Comparison of ENCODE assay signal across 8 cellular contexts in the genomic region with DNA sequence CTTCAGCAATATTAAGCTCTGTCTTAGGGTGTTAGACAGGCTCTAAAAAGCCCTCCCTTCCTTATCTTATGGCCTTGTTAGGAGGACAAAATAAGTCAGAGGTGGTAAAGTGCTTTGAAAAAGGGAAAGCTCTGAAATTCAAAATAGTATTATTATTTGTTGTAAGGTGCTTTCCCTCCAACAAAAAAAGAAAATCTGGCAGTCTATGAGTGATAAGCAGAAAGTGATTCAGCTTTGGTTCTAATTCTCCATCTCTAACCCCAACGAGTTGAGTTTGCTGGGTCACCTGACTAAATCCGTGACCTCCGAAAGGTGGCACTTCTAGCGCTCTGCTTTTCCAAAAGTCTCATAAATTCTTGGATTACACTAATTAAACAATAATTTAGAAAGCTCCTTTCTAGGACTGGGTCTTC.
DNase-seq lines count a peak whose midpoint lies in the region; ATAC-seq and TF ChIP-seq lines count a peak whose summit lies in the region.
"Not testable (repeated sequence)": the region's sequence is repeated elsewhere in the genome, so short reads cannot be mapped to it uniquely, and the experiment has no call there.

No MANE protein-coding gene starts in this region.

- not testable (repeated sequence) for H3K9me3 Mint-ChIP-seq in CD8-positive, alpha-beta T cell; T-helper 2 cell treated with Interferon-gamma antibody and Interleukin-4, amounts not matched to agents 5 μg/mL and 100 μg/mL, for 36 hours; activated T-cell treated with anti-CD3 and anti-CD28 coated beads, Interleukin-2, amount 50 U/mL, for 24 hours; activated naive CD4-positive, alpha-beta T cell treated with anti-CD3 and anti-CD28 coated beads, Interleukin-2, amount 10 ng/mL, durations not matched to agents 7 days and 5 days; memory B cell; stimulated activated memory B cell treated with anti-CD40 and anti-IgM and Interleukin-4, amounts not matched to agents 10 μg/mL and 1 μg/mL and 100 μg/mL, for 72 hours

- not testable (repeated sequence) for DNase-seq in CD8-positive, alpha-beta T cell; activated naive CD4-positive, alpha-beta T cell treated with anti-CD3 and anti-CD28 coated beads, Interleukin-2, amount 10 ng/mL, durations not matched to agents 7 days and 5 days; memory B cell (ENCODE audit: low spot score in 2 of 2)
- peak; percentile 51 for DNase-seq in T-helper 2 cell treated with Interferon-gamma antibody and Interleukin-4, amounts not matched to agents 5 μg/mL and 100 μg/mL, for 36 hours (ENCODE audit: low spot score)
- peak; percentile 59 for DNase-seq in activated T-cell treated with anti-CD3 and anti-CD28 coated beads, Interleukin-2, amount 50 U/mL, for 24 hours

- not testable (repeated sequence) for TF ChIP-seq CTCF in CD8-positive, alpha-beta T cell (IDR thresholded peaks at IDR 0.05)

- intact Hi-C loops in CD8-positive, alpha-beta T cell (cut with DNase I, micrococcal nuclease): not testable (repeated sequence)

- not testable (repeated sequence) for H3K36me3 ChIP-seq in CD8-positive, alpha-beta T cell (ENCODE audit: insufficient read depth, low read length)

- POLR2A ChIA-PET in CD8-positive, alpha-beta T cell (lab: Charles Lee): not testable (repeated sequence)

- not testable (repeated sequence) for H3K27me3 ChIP-seq in CD8-positive, alpha-beta T cell (ENCODE audit: insufficient read depth, low read length)

- H3K27ac ChIP-seq in CD8-positive, alpha-beta T cell (ENCODE audit: low read depth, low read length): not testable (repeated sequence)

- not testable (repeated sequence) for H3K36me3 Mint-ChIP-seq in CD8-positive, alpha-beta T cell; memory B cell; stimulated activated memory B cell treated with anti-CD40 and anti-IgM and Interleukin-4, amounts not matched to agents 10 μg/mL and 1 μg/mL and 100 μg/mL, for 72 hours
- peaks cover 15% of the 10 kb centered on the region for H3K36me3 Mint-ChIP-seq in T-helper 2 cell treated with Interferon-gamma antibody and Interleukin-4, amounts not matched to agents 5 μg/mL and 100 μg/mL, for 36 hours (ENCODE audit: low read depth)
- peaks cover 24% of the 10 kb centered on the region for H3K36me3 Mint-ChIP-seq in activated T-cell treated with anti-CD3 and anti-CD28 coated beads, Interleukin-2, amount 50 U/mL, for 24 hours (ENCODE audit: low read depth)
- peaks cover 18% of the 10 kb centered on the region for H3K36me3 Mint-ChIP-seq in activated naive CD4-positive, alpha-beta T cell treated with anti-CD3 and anti-CD28 coated beads, Interleukin-2, amount 10 ng/mL, durations not matched to agents 7 days and 5 days

- peak overlapping the region; percentile 27 for H3K27ac Mint-ChIP-seq in CD8-positive, alpha-beta T cell
- peak overlapping the region; percentile 49 for H3K27ac Mint-ChIP-seq in T-helper 2 cell treated with Interferon-gamma antibody and Interleukin-4, amounts not matched to agents 5 μg/mL and 100 μg/mL, for 36 hours
- H3K27ac Mint-ChIP-seq in activated T-cell treated with anti-CD3 and anti-CD28 coated beads, Interleukin-2, amount 50 U/mL, for 24 hours: peak overlapping the region; percentile 67
- H3K27ac Mint-ChIP-seq in activated naive CD4-positive, alpha-beta T cell treated with anti-CD3 and anti-CD28 coated beads, Interleukin-2, amount 10 ng/mL, durations not matched to agents 7 days and 5 days: peak overlapping the region; percentile 78
- peak overlapping the region; percentile 73 for H3K27ac Mint-ChIP-seq in memory B cell
- peak overlapping the region; percentile 80 for H3K27ac Mint-ChIP-seq in stimulated activated memory B cell treated with anti-CD40 and anti-IgM and Interleukin-4, amounts not matched to agents 10 μg/mL and 1 μg/mL and 100 μg/mL, for 72 hours

- H3K4me3 ChIP-seq in CD8-positive, alpha-beta T cell (ENCODE audit: low read depth, low read length): not testable (repeated sequence)

- H3K9me3 ChIP-seq in CD8-positive, alpha-beta T cell (ENCODE audit: low read length): not testable (repeated sequence)

- H3K4me3 Mint-ChIP-seq in CD8-positive, alpha-beta T cell; T-helper 2 cell treated with Interferon-gamma antibody and Interleukin-4, amounts not matched to agents 5 μg/mL and 100 μg/mL, for 36 hours; activated T-cell treated with anti-CD3 and anti-CD28 coated beads, Interleukin-2, amount 50 U/mL, for 24 hours; activated naive CD4-positive, alpha-beta T cell treated with anti-CD3 and anti-CD28 coated beads, Interleukin-2, amount 10 ng/mL, durations not matched to agents 7 days and 5 days; memory B cell; stimulated activated memory B cell treated with anti-CD40 and anti-IgM and Interleukin-4, amounts not matched to agents 10 μg/mL and 1 μg/mL and 100 μg/mL, for 72 hours: not testable (repeated sequence)

- H3K4me1 Mint-ChIP-seq in CD8-positive, alpha-beta T cell (ENCODE audit: low read depth): peaks cover 11% of the 10 kb centered on the region
- H3K4me1 Mint-ChIP-seq in T-helper 2 cell treated with Interferon-gamma antibody and Interleukin-4, amounts not matched to agents 5 μg/mL and 100 μg/mL, for 36 hours (ENCODE audit: low read depth): peaks cover 10% of the 10 kb centered on the region
- H3K4me1 Mint-ChIP-seq in activated T-cell treated with anti-CD3 and anti-CD28 coated beads, Interleukin-2, amount 50 U/mL, for 24 hours (ENCODE audit: low read depth): peaks cover 38% of the 10 kb centered on the region
- H3K4me1 Mint-ChIP-seq in activated naive CD4-positive, alpha-beta T cell treated with anti-CD3 and anti-CD28 coated beads, Interleukin-2, amount 10 ng/mL, durations not matched to agents 7 days and 5 days: peaks cover 33% of the 10 kb centered on the region
- H3K4me1 Mint-ChIP-seq in memory B cell: peaks cover 14% of the 10 kb centered on the region
- peaks cover 31% of the 10 kb centered on the region for H3K4me1 Mint-ChIP-seq in stimulated activated memory B cell treated with anti-CD40 and anti-IgM and Interleukin-4, amounts not matched to agents 10 μg/mL and 1 μg/mL and 100 μg/mL, for 72 hours

- not testable (repeated sequence) for H3K27me3 Mint-ChIP-seq in CD8-positive, alpha-beta T cell (ENCODE audit: low read depth); T-helper 2 cell treated with Interferon-gamma antibody and Interleukin-4, amounts not matched to agents 5 μg/mL and 100 μg/mL, for 36 hours (ENCODE audit: low read depth); activated T-cell treated with anti-CD3 and anti-CD28 coated beads, Interleukin-2, amount 50 U/mL, for 24 hours; activated naive CD4-positive, alpha-beta T cell treated with anti-CD3 and anti-CD28 coated beads, Interleukin-2, amount 10 ng/mL, durations not matched to agents 7 days and 5 days; memory B cell; stimulated activated memory B cell treated with anti-CD40 and anti-IgM and Interleukin-4, amounts not matched to agents 10 μg/mL and 1 μg/mL and 100 μg/mL, for 72 hours

- not testable (repeated sequence) for ATAC-seq in CD8-positive, alpha-beta T cell; memory B cell (ENCODE audit: low read depth)
- ATAC-seq in GM21576 (IDR thresholded peaks at IDR 0.05; ENCODE audit: unreplicated experiment): peak; percentile 40
- ATAC-seq in HG03095 (IDR thresholded peaks at IDR 0.05; ENCODE audit: unreplicated experiment): peak; percentile 45
- ATAC-seq in stimulated activated memory B cell treated with anti-CD40 and anti-IgM and Interleukin-4, amounts not matched to agents 10 μg/mL and 1 μg/mL and 100 μg/mL, for 72 hours: peak; percentile 70

- H3K4me1 ChIP-seq in CD8-positive, alpha-beta T cell (ENCODE audit: insufficient read depth, low read length): peaks cover 13% of the 10 kb centered on the region

- CTCF ChIA-PET in CD8-positive, alpha-beta T cell (lab: Charles Lee); activated naive CD4-positive, alpha-beta T cell treated with anti-CD3 and anti-CD28 coated beads, Interleukin-2, amount 10 ng/mL, durations not matched to agents 7 days and 5 days (lab: Charles Lee): not testable (repeated sequence)

Comparison
In these comparisons a context has a peak if more than half of its experiments do, and no peak if none do; other contexts are left out.
1. H3K27ac Mint-ChIP-seq: peak in every context shown above with its lines; median percentile 80 in stimulated activated memory B cell treated with anti-CD40 and anti-IgM and Interleukin-4, amounts not matched to agents 10 μg/mL and 1 μg/mL and 100 μg/mL, for 72 hours; 78 in activated naive CD4-positive, alpha-beta T cell treated with anti-CD3 and anti-CD28 coated beads, Interleukin-2, amount 10 ng/mL, durations not matched to agents 7 days and 5 days; 73 in memory B cell; 67 in activated T-cell treated with anti-CD3 and anti-CD28 coated beads, Interleukin-2, amount 50 U/mL, for 24 hours; 49 in T-helper 2 cell treated with Interferon-gamma antibody and Interleukin-4, amounts not matched to agents 5 μg/mL and 100 μg/mL, for 36 hours; 27 in CD8-positive, alpha-beta T cell.